Comparison of ENCODE assay signal across 20 cellular contexts in genomic region chr19:5268801-5269200, GRCh38.
"Had no signal": no experiment of that assay in that cellular context is flagged by ENCODE, and none has a peak within 500 bp of the region (broad histone marks: within the 10 kb centered on the region; RNA-seq: fewer than 3 reads in every experiment).

No MANE protein-coding gene starts in this region.

- DNase-seq: activated B cell treated with CpG ODN at 0.5 μM for 24 hours; activated CD4-positive, alpha-beta T cell treated with anti-CD3 and anti-CD28 coated beads for 4 hours; activated CD8-positive, alpha-beta T cell treated with anti-CD3 and anti-CD28 coated beads for 36 hours; activated naive CD4-positive, alpha-beta T cell treated with Interleukin-2 at 50 U/mL for 16 hours; activated naive CD8-positive, alpha-beta T cell treated with anti-CD3 and anti-CD28 coated beads, Interleukin-2, amount 10 ng/mL, durations not matched to agents 7 days and 5 days; activated T-cell treated with anti-CD3 and anti-CD28 coated beads, Interleukin-2, amount 50 U/mL, for 1 hour; body of pancreas; central memory CD4-positive, alpha-beta T cell; colonic mucosa; erythroblast; foreskin melanocyte; head of caudate nucleus; mesendoderm; naive thymus-derived CD4-positive, alpha-beta T cell; stimulated activated naive CD4-positive, alpha-beta T cell; uterus had no signal

- H3K36me3 ChIP-seq: colonic mucosa, uterus had no signal

- H3K27ac ChIP-seq: body of pancreas, colonic mucosa, parathyroid adenoma, uterus had no signal

- H3K9me3 ChIP-seq: body of pancreas, colonic mucosa, uterus had no signal

- H3K36me3 Mint-ChIP-seq: activated naive CD8-positive, alpha-beta T cell treated with anti-CD3 and anti-CD28 coated beads, Interleukin-2, amount 10 ng/mL, durations not matched to agents 7 days and 5 days had no signal

- H3K27ac Mint-ChIP-seq: activated B cell treated with CpG ODN at 0.5 μM for 24 hours; activated CD8-positive, alpha-beta T cell treated with anti-CD3 and anti-CD28 coated beads for 36 hours; activated naive CD8-positive, alpha-beta T cell treated with anti-CD3 and anti-CD28 coated beads, Interleukin-2, amount 10 ng/mL, durations not matched to agents 7 days and 5 days; activated T-helper 2 cell treated with anti-CD3 and anti-CD28 coated beads, Interferon-gamma antibody, Interleukin-2, Interleukin-4, amounts not matched to agents 10 μg/mL and 5 μg/mL and 100 μg/mL, durations not matched to agents 14 hours and 24 hours and 36 hours; naive thymus-derived CD4-positive, alpha-beta T cell; T-helper 2 cell treated with Interferon-gamma antibody and Interleukin-4, amounts not matched to agents 5 μg/mL and 100 μg/mL, for 36 hours had no signal

- ATAC-seq: activated CD8-positive, alpha-beta T cell treated with anti-CD3 and anti-CD28 coated beads for 36 hours; body of pancreas; naive thymus-derived CD4-positive, alpha-beta T cell had no signal

- FAIRE-seq: endometrium had no signal

- H3K4me3 ChIP-seq: body of pancreas, colonic mucosa, uterus had no signal

- H3K4me1 ChIP-seq: body of pancreas, colonic mucosa, parathyroid adenoma, uterus had no signal

- H3K4me1 Mint-ChIP-seq: activated B cell treated with CpG ODN at 0.5 μM for 24 hours; activated naive CD8-positive, alpha-beta T cell treated with anti-CD3 and anti-CD28 coated beads, Interleukin-2, amount 10 ng/mL, durations not matched to agents 7 days and 5 days; naive thymus-derived CD4-positive, alpha-beta T cell had no signal

- H3K27me3 Mint-ChIP-seq: activated CD8-positive, alpha-beta T cell treated with anti-CD3 and anti-CD28 coated beads for 36 hours; activated naive CD8-positive, alpha-beta T cell treated with anti-CD3 and anti-CD28 coated beads, Interleukin-2, amount 10 ng/mL, durations not matched to agents 7 days and 5 days had no signal

- H3K4me3 Mint-ChIP-seq: activated B cell treated with CpG ODN at 0.5 μM for 24 hours; activated CD8-positive, alpha-beta T cell treated with anti-CD3 and anti-CD28 coated beads for 36 hours; activated naive CD8-positive, alpha-beta T cell treated with anti-CD3 and anti-CD28 coated beads, Interleukin-2, amount 10 ng/mL, durations not matched to agents 7 days and 5 days; naive thymus-derived CD4-positive, alpha-beta T cell; T-helper 2 cell treated with Interferon-gamma antibody and Interleukin-4, amounts not matched to agents 5 μg/mL and 100 μg/mL, for 36 hours had no signal

- H3K9me3 Mint-ChIP-seq: activated B cell treated with CpG ODN at 0.5 μM for 24 hours; activated CD8-positive, alpha-beta T cell treated with anti-CD3 and anti-CD28 coated beads for 36 hours; activated naive CD8-positive, alpha-beta T cell treated with anti-CD3 and anti-CD28 coated beads, Interleukin-2, amount 10 ng/mL, durations not matched to agents 7 days and 5 days; activated T-helper 2 cell treated with anti-CD3 and anti-CD28 coated beads, Interferon-gamma antibody, Interleukin-2, Interleukin-4, amounts not matched to agents 10 μg/mL and 5 μg/mL and 100 μg/mL, durations not matched to agents 14 hours and 24 hours and 36 hours; T-helper 2 cell treated with Interferon-gamma antibody and Interleukin-4, amounts not matched to agents 5 μg/mL and 100 μg/mL, for 36 hours had no signal

- H3K9ac ChIP-seq: parathyroid adenoma had no signal

- H3K27me3 ChIP-seq: body of pancreas, colonic mucosa, uterus had no signal

- H2AFZ ChIP-seq: parathyroid adenoma had no signal
